In the genomic region with DNA sequence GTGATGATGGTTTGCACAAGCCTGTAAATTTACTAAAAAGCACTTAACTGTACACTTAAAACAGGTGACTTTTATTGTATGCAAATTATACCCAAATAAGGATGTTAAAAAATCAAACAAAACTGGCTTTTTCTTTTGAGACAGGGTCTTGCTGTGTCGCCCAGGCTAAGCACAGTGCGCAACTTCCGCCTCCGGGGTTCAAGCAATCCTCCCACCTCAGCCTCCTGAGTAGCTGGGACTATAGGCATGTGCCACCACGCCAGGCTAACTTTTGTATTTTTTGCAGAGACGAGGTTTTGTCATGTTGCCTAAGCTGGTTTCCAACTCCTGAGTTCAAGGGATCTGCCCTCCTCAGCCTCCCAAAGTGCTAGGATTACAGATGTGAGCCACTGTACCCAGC, we compare ENCODE assay signal across 24 cellular contexts.
DNase-seq lines count a peak whose midpoint lies in the region; ATAC-seq and TF ChIP-seq lines count a peak whose summit lies in the region.
"Had no signal": no experiment of that assay in that cellular context is flagged by ENCODE, and none has a peak within 500 bp of the region (broad histone marks: within the 10 kb centered on the region; RNA-seq: fewer than 3 reads in every experiment).

No MANE protein-coding gene starts in this region.

- no peak overlapping the region for H2BK12ac ChIP-seq in mesenchymal stem cell (ENCODE audit: low read length in 2 of 2)

- peaks cover 6% of the 10 kb centered on the region for H3K79me1 ChIP-seq in mesenchymal stem cell (replicated peaks; ENCODE audit: low read length, poor library complexity, severe bottlenecking)

- H3K9me3 ChIP-seq in mammary epithelial cell (replicated peaks; ENCODE audit: insufficient read depth, low read length) (no peaks in the 10 kb centered on the region), mesenchymal stem cell (ENCODE audit: control insufficient read depth, low read length) (no peaks in the 10 kb centered on the region)

- WGBS in mammary epithelial cell (ENCODE audit: low coverage, missing lambda C conversion rate) = 86% methylated on average over 6 of the region's 6 CpGs
- 98% methylated on average over 6 of the region's 6 CpGs for WGBS in mesenchymal stem cell

- no peaks in the 10 kb centered on the region for H3K27me3 ChIP-seq in mammary epithelial cell (ENCODE audit: insufficient read depth, low read length)
- H3K27me3 ChIP-seq in mesenchymal stem cell (ENCODE audit: control insufficient read depth in 1 of 2, insufficient read depth in 1 of 2, low read length in 2 of 2) = no peaks in the 10 kb centered on the region

- H2BK120ac ChIP-seq in mesenchymal stem cell (ENCODE audit: low read depth, low read length) = no peak overlapping the region

- no peak overlapping the region for H4K8ac ChIP-seq in mesenchymal stem cell (ENCODE audit: low read length)

- H3K14ac ChIP-seq in mesenchymal stem cell (ENCODE audit: low read length in 2 of 2) = no peak overlapping the region

- peak overlapping the region; percentile 77 for H3K4me2 ChIP-seq in mammary epithelial cell (ENCODE audit: insufficient read depth, low read depth, low read length)
- no peak overlapping the region for H3K4me2 ChIP-seq in mesenchymal stem cell (ENCODE audit: low read length, poor library complexity, severe bottlenecking)

- no peak for DNase-seq in mammary epithelial cell
- no peak for DNase-seq in MCF 10A (ENCODE audit: unreplicated experiment)
- DNase-seq in WTC11 (ENCODE audit: low spot score) = no peak
- DNase-seq in mesenchymal stem cell = no peak
- DNase-seq in cerebellum (ENCODE audit: low spot score) = no peak
- DNase-seq in AG20443 (ENCODE audit: low spot score) = no peak
- no peak for DNase-seq in SKM-1 treated with dmso at 0.1 percent for 144 hours (lab: John Stamatoyannopoulos, UW; ENCODE audit: unreplicated experiment)
- DNase-seq: ACHN, Calu3, DMS79 treated with DMSO at 0.1 percent for 48 hours, GF-D8, Kasumi-1, MV-4-11, NCI-H1105, NCI-H146, NCI-H2029, NCI-H446 treated with DMSO at 0.1 percent for 48 hours, NCI-H526 treated with DMSO at 0.1 percent for 48 hours, T-cell had no signal

- H3K9me3 Mint-ChIP-seq in MCF 10A (ENCODE audit: unreplicated experiment) (no peaks in the 10 kb centered on the region), WTC11 (no peaks in the 10 kb centered on the region)
- H3K9me3 Mint-ChIP-seq: HFFc6, T-cell had no signal

- peaks cover 4% of the 10 kb centered on the region for H3K36me3 Mint-ChIP-seq in MCF 10A (ENCODE audit: insufficient read depth, unreplicated experiment)
- H3K36me3 Mint-ChIP-seq in WTC11 = no peaks in the 10 kb centered on the region

- H3K4me1 Mint-ChIP-seq in MCF 10A (ENCODE audit: insufficient read depth, unreplicated experiment) (peaks cover 14% of the 10 kb centered on the region), WTC11 (peaks cover 37% of the 10 kb centered on the region)

- BruUV-seq in mammary epithelial cell (replicated peaks; lab: Mats Ljungman, UMichigan) (no TSS peak), MCF 10A (replicated peaks; lab: Mats Ljungman, UMichigan) (no TSS peak)

- H3K4me3 ChIP-seq in mammary epithelial cell (replicated peaks in 1 of 3; ENCODE audit: insufficient read depth in 1 of 3, low read depth in 2 of 3, low read length in 3 of 3) = no peak overlapping the region
- H3K4me3 ChIP-seq in mesenchymal stem cell (ENCODE audit: insufficient read depth in 1 of 2, low read depth in 1 of 2, low read length in 2 of 2) = no peak overlapping the region

- H3K9ac ChIP-seq in mammary epithelial cell (ENCODE audit: insufficient read depth, low read length) (no peak overlapping the region), mesenchymal stem cell (ENCODE audit: low read length) (no peak overlapping the region)

- H2AFZ ChIP-seq in mammary epithelial cell (ENCODE audit: low read depth, low read length) (no peak overlapping the region), mesenchymal stem cell (ENCODE audit: low read depth, low read length) (no peak overlapping the region)

- H3K18ac ChIP-seq in mesenchymal stem cell (ENCODE audit: low read depth in 1 of 2, low read length in 2 of 2) = no peak overlapping the region

- H2AK5ac ChIP-seq in mesenchymal stem cell (ENCODE audit: low read length, severe bottlenecking) = peak overlapping the region; percentile 91

- TF ChIP-seq CTCF in mammary epithelial cell (conservative IDR thresholded peaks at IDR 0.05 in 1 of 2, IDR thresholded peaks at IDR 0.05 in 1 of 2; ENCODE audit: extremely low read depth in 1 of 2, insufficient read depth in 1 of 2, low read depth in 1 of 2, low read length in 2 of 2) = no peak
- no peak for TF ChIP-seq CTCF in MCF 10A (IDR thresholded peaks at IDR 0.05; ENCODE audit: unreplicated experiment)
- no peak for TF ChIP-seq CTCF in WTC11 (IDR thresholded peaks at IDR 0.05)

- dilution Hi-C loops in mammary epithelial cell (cut with HindIII; ENCODE audit: low sequenced_read_pairs) = no loop called here

- no peak overlapping the region for H2BK15ac ChIP-seq in mesenchymal stem cell (ENCODE audit: low read depth, poor library complexity, severe bottlenecking)

- H2BK5ac ChIP-seq in mesenchymal stem cell (ENCODE audit: low read depth, low read length, poor library complexity, severe bottlenecking) = no peak overlapping the region

- H4K91ac ChIP-seq in mesenchymal stem cell (ENCODE audit: low read length) = no peak overlapping the region

- H3K4me3 Mint-ChIP-seq in MCF 10A (ENCODE audit: unreplicated experiment) = no peak overlapping the region
- no peak overlapping the region for H3K4me3 Mint-ChIP-seq in WTC11
- H3K4me3 Mint-ChIP-seq: T-cell had no signal

- peaks cover 35% of the 10 kb centered on the region for H3K4me1 ChIP-seq in mammary epithelial cell (ENCODE audit: insufficient read depth, low read length)
- H3K4me1 ChIP-seq in mesenchymal stem cell (ENCODE audit: control insufficient read depth, insufficient read depth, low read depth, low read length) = peaks cover 3% of the 10 kb centered on the region

- no peak overlapping the region for H3K23ac ChIP-seq in mesenchymal stem cell (ENCODE audit: low read length in 2 of 2)

- H3K27ac ChIP-seq in mammary epithelial cell (ENCODE audit: insufficient read depth, low read depth, low read length) = peak overlapping the region; percentile 88
- peak overlapping the region; percentile 46 for H3K27ac ChIP-seq in mesenchymal stem cell (ENCODE audit: low read length, poor library complexity, severe bottlenecking)
- H3K27ac ChIP-seq: 22Rv1, HL-60 had no signal

- no peak overlapping the region for H3K4ac ChIP-seq in mesenchymal stem cell (ENCODE audit: low read depth in 1 of 2, low read length in 2 of 2)

- in situ Hi-C loops in mammary epithelial cell (cut with MboI; ENCODE audit: low sequenced_read_pairs in 2 of 2) = loop anchor here (25.0 kb wide), 1 partner anchor 639 kb away; no protein-coding TSS in a partner anchor

- ATAC-seq in WTC11 = no peak
- no peak for ATAC-seq in HG02678 (IDR thresholded peaks at IDR 0.05; ENCODE audit: unreplicated experiment)
- ATAC-seq: Panc1, T-cell had no signal

- H4K20me1 ChIP-seq in mammary epithelial cell (ENCODE audit: insufficient read depth, low read length) = no peaks in the 10 kb centered on the region

- H3K36me3 ChIP-seq in mammary epithelial cell (ENCODE audit: insufficient read depth, low read length) (no peaks in the 10 kb centered on the region), mesenchymal stem cell (ENCODE audit: control insufficient read depth in 1 of 2, insufficient read depth in 2 of 2, low read depth in 1 of 2, low read length in 2 of 2) (no peaks in the 10 kb centered on the region)

- no peaks in the 10 kb centered on the region for H3K27me3 Mint-ChIP-seq in MCF 10A (ENCODE audit: insufficient read depth, unreplicated experiment)
- no peaks in the 10 kb centered on the region for H3K27me3 Mint-ChIP-seq in WTC11 (ENCODE audit: low read depth)
- H3K27me3 Mint-ChIP-seq: T-cell had no signal

- intact Hi-C loops in mammary epithelial cell (cut with micrococcal nuclease) (no loop called here), MCF 10A (cut with micrococcal nuclease) (no loop called here)

- POLR2A ChIA-PET in MCF 10A (lab: Yijun Ruan, JAX) (interaction anchor here (0.6 to 1.7 kb wide), 5 partner anchors 57 to 1173 kb away, joined by 3 to 4 read pairs (median 3); partner anchors contain the start of gene SKIDA1), WTC11 (lab: Charles Lee) (no interaction called here)

- H3K79me2 ChIP-seq in mammary epithelial cell (ENCODE audit: insufficient read depth, low read length) = peaks cover 8% of the 10 kb centered on the region

- H3K27ac Mint-ChIP-seq in MCF 10A (ENCODE audit: low read depth, unreplicated experiment) = no peak overlapping the region
- H3K27ac Mint-ChIP-seq in WTC11 = no peak overlapping the region
- H3K27ac Mint-ChIP-seq: T-cell had no signal

- CTCF ChIA-PET in mammary epithelial cell (lab: Charles Lee; ENCODE audit: low non-redundant PET) (no interaction called here), MCF 10A (lab: Yijun Ruan, JAX) (interaction anchor here (1.1 kb wide), 1 partner anchor 19 kb away, joined by 6 read pairs; no protein-coding TSS in a partner anchor), WTC11 (lab: Charles Lee) (no interaction called here)

TF ChIP-seq in WTC11, 78 proteins besides CTCF, POLR2A, EP300 and RAD21:
- TF ChIP-seq ZNF121 (CRISPR knock-in tag; IDR thresholded peaks at IDR 0.05) (peak; percentile 79; the same call in 1 of the 2 replicates), NR2C2 (CRISPR knock-in tag; IDR thresholded peaks at IDR 0.05) (no peak)
